In genomic region chr12:13176257-13176656, GRCh38 we compare ENCODE assay signal across 20 cellular contexts.
"Had no signal": no experiment of that assay in that cellular context is flagged by ENCODE, and none has a peak within 500 bp of the region (broad histone marks: within the 10 kb centered on the region; RNA-seq: fewer than 3 reads in every experiment).

No MANE protein-coding gene starts in this region.

- H3K27me3 ChIP-seq: left lung, ovary, upper lobe of left lung had no signal

- H3K9me3 Mint-ChIP-seq: activated T-helper 2 cell treated with anti-CD3 and anti-CD28 coated beads, Interferon-gamma antibody, Interleukin-2, Interleukin-4, amounts not matched to agents 10 μg/mL and 5 μg/mL and 100 μg/mL, durations not matched to agents 14 hours and 24 hours and 36 hours; naive B cell; stimulated activated naive CD8-positive, alpha-beta T cell treated with anti-CD3 and anti-CD28 coated beads, Interleukin-15, amount 100 ng/mL, for 72 hours; T-helper 2 cell treated with Interferon-gamma antibody and Interleukin-4, amounts not matched to agents 5 μg/mL and 100 μg/mL, for 36 hours had no signal

- H3K36me3 ChIP-seq: left lung, ovary, upper lobe of left lung had no signal

- H3K27ac Mint-ChIP-seq: activated T-helper 2 cell treated with anti-CD3 and anti-CD28 coated beads, Interferon-gamma antibody, Interleukin-2, Interleukin-4, amounts not matched to agents 10 μg/mL and 5 μg/mL and 100 μg/mL, durations not matched to agents 14 hours and 24 hours and 36 hours; naive B cell; stimulated activated naive CD8-positive, alpha-beta T cell treated with anti-CD3 and anti-CD28 coated beads, Interleukin-15, amount 100 ng/mL, for 72 hours; T-helper 2 cell treated with Interferon-gamma antibody and Interleukin-4, amounts not matched to agents 5 μg/mL and 100 μg/mL, for 36 hours had no signal

- H3K27ac ChIP-seq: left lung, ovary, psoas muscle, upper lobe of left lung had no signal

- H3K9me3 ChIP-seq: left lung, ovary, psoas muscle, upper lobe of left lung had no signal

- ATAC-seq: left lung; psoas muscle; right cardiac atrium; stimulated activated naive CD8-positive, alpha-beta T cell treated with anti-CD3 and anti-CD28 coated beads, Interleukin-15, amount 100 ng/mL, for 72 hours had no signal

- H3K4me3 ChIP-seq: left lung, ovary, psoas muscle, skin epidermis, upper lobe of left lung had no signal

- H3K4me3 Mint-ChIP-seq: naive B cell; stimulated activated naive CD8-positive, alpha-beta T cell treated with anti-CD3 and anti-CD28 coated beads, Interleukin-15, amount 100 ng/mL, for 72 hours; T-helper 2 cell treated with Interferon-gamma antibody and Interleukin-4, amounts not matched to agents 5 μg/mL and 100 μg/mL, for 36 hours had no signal

- H3K36me3 Mint-ChIP-seq: naive B cell had no signal

- DNase-seq: activated CD4-positive, alpha-beta T cell treated with anti-CD3 and anti-CD28 coated beads, Interleukin-2, amount 50 U/mL, for 4 hours; activated naive CD4-positive, alpha-beta T cell treated with Interleukin-2 at 50 U/mL for 16 hours; activated T-cell treated with anti-CD3 and anti-CD28 coated beads, Interleukin-2, amount 50 U/mL, for 1 hour; cortex of kidney; effector CD4-positive, alpha-beta T cell; glutamatergic neuron; hippocampal formation; kidney; left lung; naive B cell; ovary; psoas muscle; right cardiac atrium; stimulated activated CD4-positive, alpha-beta T cell treated with anti-CD3 and anti-CD28 coated beads, Interleukin-15, amount 100 ng/mL, for 24 hours; stimulated activated CD4-positive, alpha-beta T cell treated with anti-CD3 and anti-CD28 coated beads, Interleukin-2, amount 100 ng/mL, for 48 hours; stimulated activated naive CD8-positive, alpha-beta T cell treated with anti-CD3 and anti-CD28 coated beads, Interleukin-15, amount 100 ng/mL, for 72 hours; upper lobe of left lung had no signal
